Comparison of ENCODE assay signal across 1 cellular context in the genomic region with DNA sequence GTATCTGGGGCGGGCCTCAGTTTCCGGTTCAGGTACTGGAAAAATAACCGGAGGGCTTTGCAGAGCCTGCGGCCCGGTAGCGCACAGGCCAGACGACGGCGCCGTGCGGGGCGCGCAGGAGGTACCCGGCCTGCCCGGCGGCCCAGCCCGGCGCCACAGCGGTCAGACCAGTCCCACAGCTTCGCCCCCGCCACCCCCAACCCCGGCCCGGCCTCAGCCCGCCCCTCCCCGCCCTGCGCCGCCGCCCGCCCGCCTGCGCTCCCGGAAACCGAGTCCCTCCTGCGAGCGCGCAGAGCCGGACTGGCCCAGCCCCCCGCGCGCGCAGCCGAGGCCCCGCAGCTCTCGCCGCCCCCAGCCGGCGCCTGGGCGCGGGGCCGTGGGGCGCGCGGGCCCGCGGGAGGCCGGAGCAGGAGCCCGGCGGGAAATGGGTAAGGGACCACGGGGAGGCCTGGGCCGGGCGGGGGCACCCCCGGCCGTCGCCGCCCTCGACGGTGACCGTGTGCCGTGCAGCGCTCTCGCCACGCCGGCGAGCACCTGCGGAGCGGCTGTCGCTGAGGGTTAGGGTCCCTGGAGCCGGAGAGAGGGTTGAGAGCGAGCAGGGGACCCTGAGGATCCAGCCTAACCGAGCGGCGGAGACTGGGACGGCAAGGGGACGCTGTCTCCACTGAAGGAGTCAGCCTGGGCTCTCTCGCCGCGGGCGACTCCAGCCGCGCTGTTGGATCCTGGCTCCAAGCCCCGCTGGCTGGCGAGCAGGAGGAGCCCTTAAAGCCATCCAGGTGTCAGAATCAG.
TF ChIP-seq lines count a peak whose summit lies in the region.

No MANE protein-coding gene starts in this region.

TF ChIP-seq in HepG2, 621 proteins besides CTCF, POLR2A, EP300 and RAD21 (continued from another document and continues in another):
- TF ChIP-seq, protein P1, sequence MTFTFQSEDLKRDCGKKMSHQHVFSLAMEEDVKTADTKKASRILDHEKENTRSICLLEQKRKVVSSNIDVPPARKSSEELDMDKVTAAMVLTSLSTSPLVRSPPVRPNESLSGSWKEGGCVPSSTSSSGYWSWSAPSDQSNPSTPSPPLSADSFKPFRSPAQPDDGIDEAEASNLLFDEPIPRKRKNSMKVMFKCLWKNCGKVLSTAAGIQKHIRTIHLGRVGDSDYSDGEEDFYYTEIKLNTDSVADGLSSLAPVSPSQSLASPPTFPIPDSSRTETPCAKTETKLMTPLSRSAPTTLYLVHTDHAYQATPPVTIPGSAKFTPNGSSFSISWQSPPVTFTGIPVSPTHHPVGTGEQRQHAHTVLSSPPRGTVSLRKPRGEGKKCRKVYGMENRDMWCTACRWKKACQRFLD (CRISPR knock-in tag; IDR thresholded peaks at IDR 0.05; ENCODE audit: borderline replicate concordance), result no peak
- no peak for TF ChIP-seq SKI (IDR thresholded peaks at IDR 0.05; ENCODE audit: partially characterized antibody)
- no peak for TF ChIP-seq KDM5A (IDR thresholded peaks at IDR 0.05; ENCODE audit: borderline replicate concordance, low read length)
- no peak for TF ChIP-seq RFXAP (CRISPR knock-in tag; IDR thresholded peaks at IDR 0.05; ENCODE audit: borderline replicate concordance)
- no peak for TF ChIP-seq ZBTB1 (CRISPR knock-in tag; IDR thresholded peaks at IDR 0.05; ENCODE audit: borderline replicate concordance)
- TF ChIP-seq ZSCAN22 (CRISPR knock-in tag; IDR thresholded peaks at IDR 0.05), result no peak
- no peak for TF ChIP-seq PAF1 (CRISPR knock-in tag; IDR thresholded peaks at IDR 0.05)
- TF ChIP-seq JARID2 (CRISPR knock-in tag; IDR thresholded peaks at IDR 0.05; ENCODE audit: insufficient replicate concordance), result no peak
- TF ChIP-seq, protein P2, sequence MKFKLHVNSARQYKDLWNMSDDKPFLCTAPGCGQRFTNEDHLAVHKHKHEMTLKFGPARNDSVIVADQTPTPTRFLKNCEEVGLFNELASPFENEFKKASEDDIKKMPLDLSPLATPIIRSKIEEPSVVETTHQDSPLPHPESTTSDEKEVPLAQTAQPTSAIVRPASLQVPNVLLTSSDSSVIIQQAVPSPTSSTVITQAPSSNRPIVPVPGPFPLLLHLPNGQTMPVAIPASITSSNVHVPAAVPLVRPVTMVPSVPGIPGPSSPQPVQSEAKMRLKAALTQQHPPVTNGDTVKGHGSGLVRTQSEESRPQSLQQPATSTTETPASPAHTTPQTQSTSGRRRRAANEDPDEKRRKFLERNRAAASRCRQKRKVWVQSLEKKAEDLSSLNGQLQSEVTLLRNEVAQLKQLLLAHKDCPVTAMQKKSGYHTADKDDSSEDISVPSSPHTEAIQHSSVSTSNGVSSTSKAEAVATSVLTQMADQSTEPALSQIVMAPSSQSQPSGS (CRISPR knock-in tag; IDR thresholded peaks at IDR 0.05), result no peak
- TF ChIP-seq HMG20B (CRISPR knock-in tag; conservative IDR thresholded peaks at IDR 0.05), result no peak
- TF ChIP-seq HNF4A (CRISPR knock-in tag; IDR thresholded peaks at IDR 0.05), result no peak
- 0 out of 2 replicates have a peak, but pooled peaks have one; percentile 5 for TF ChIP-seq MEIS2 (CRISPR knock-in tag; IDR thresholded peaks at IDR 0.05)
- peak; percentile 88; the same call in 1 of the 2 replicates for TF ChIP-seq ZNF879 (CRISPR knock-in tag; IDR thresholded peaks at IDR 0.05)
- no peak for TF ChIP-seq TCF7L2 (IDR thresholded peaks at IDR 0.05; ENCODE audit: low read depth, low read length)
- 0 out of 2 replicates have a peak, but pooled peaks have one; percentile 50 for TF ChIP-seq ZNF775 (CRISPR knock-in tag; IDR thresholded peaks at IDR 0.05; ENCODE audit: borderline replicate concordance)
- TF ChIP-seq, protein P3, sequence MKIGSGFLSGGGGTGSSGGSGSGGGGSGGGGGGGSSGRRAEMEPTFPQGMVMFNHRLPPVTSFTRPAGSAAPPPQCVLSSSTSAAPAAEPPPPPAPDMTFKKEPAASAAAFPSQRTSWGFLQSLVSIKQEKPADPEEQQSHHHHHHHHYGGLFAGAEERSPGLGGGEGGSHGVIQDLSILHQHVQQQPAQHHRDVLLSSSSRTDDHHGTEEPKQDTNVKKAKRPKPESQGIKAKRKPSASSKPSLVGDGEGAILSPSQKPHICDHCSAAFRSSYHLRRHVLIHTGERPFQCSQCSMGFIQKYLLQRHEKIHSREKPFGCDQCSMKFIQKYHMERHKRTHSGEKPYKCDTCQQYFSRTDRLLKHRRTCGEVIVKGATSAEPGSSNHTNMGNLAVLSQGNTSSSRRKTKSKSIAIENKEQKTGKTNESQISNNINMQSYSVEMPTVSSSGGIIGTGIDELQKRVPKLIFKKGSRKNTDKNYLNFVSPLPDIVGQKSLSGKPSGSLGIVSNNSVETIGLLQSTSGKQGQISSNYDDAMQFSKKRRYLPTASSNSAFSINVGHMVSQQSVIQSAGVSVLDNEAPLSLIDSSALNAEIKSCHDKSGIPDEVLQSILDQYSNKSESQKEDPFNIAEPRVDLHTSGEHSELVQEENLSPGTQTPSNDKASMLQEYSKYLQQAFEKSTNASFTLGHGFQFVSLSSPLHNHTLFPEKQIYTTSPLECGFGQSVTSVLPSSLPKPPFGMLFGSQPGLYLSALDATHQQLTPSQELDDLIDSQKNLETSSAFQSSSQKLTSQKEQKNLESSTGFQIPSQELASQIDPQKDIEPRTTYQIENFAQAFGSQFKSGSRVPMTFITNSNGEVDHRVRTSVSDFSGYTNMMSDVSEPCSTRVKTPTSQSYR (CRISPR knock-in tag; IDR thresholded peaks at IDR 0.05; ENCODE audit: borderline replicate concordance), result no peak
- peak; percentile 57; the same call in 1 of the 2 replicates for TF ChIP-seq ZSCAN21 (CRISPR knock-in tag; IDR thresholded peaks at IDR 0.05; ENCODE audit: borderline replicate concordance)
- no peak for TF ChIP-seq TBL1XR1 (IDR thresholded peaks at IDR 0.05; ENCODE audit: borderline replicate concordance, low read length, partially characterized antibody)
- TF ChIP-seq, protein P4, sequence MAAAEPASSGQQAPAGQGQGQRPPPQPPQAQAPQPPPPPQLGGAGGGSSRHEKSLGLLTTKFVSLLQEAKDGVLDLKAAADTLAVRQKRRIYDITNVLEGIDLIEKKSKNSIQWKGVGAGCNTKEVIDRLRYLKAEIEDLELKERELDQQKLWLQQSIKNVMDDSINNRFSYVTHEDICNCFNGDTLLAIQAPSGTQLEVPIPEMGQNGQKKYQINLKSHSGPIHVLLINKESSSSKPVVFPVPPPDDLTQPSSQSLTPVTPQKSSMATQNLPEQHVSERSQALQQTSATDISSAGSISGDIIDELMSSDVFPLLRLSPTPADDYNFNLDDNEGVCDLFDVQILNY (CRISPR knock-in tag; conservative IDR thresholded peaks at IDR 0.05), result no peak
- TF ChIP-seq SAFB2 (CRISPR knock-in tag; IDR thresholded peaks at IDR 0.05; ENCODE audit: borderline replicate concordance, low read depth), result no peak
- TF ChIP-seq, protein P5, sequence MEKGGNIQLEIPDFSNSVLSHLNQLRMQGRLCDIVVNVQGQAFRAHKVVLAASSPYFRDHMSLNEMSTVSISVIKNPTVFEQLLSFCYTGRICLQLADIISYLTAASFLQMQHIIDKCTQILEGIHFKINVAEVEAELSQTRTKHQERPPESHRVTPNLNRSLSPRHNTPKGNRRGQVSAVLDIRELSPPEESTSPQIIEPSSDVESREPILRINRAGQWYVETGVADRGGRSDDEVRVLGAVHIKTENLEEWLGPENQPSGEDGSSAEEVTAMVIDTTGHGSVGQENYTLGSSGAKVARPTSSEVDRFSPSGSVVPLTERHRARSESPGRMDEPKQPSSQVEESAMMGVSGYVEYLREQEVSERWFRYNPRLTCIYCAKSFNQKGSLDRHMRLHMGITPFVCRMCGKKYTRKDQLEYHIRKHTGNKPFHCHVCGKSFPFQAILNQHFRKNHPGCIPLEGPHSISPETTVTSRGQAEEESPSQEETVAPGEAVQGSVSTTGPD (CRISPR knock-in tag; IDR thresholded peaks at IDR 0.05), result no peak
- no peak for TF ChIP-seq SMYD3 (CRISPR knock-in tag; IDR thresholded peaks at IDR 0.05)
- TF ChIP-seq ZC3H13 (CRISPR knock-in tag; IDR thresholded peaks at IDR 0.05), result no peak
- TF ChIP-seq, protein P6, sequence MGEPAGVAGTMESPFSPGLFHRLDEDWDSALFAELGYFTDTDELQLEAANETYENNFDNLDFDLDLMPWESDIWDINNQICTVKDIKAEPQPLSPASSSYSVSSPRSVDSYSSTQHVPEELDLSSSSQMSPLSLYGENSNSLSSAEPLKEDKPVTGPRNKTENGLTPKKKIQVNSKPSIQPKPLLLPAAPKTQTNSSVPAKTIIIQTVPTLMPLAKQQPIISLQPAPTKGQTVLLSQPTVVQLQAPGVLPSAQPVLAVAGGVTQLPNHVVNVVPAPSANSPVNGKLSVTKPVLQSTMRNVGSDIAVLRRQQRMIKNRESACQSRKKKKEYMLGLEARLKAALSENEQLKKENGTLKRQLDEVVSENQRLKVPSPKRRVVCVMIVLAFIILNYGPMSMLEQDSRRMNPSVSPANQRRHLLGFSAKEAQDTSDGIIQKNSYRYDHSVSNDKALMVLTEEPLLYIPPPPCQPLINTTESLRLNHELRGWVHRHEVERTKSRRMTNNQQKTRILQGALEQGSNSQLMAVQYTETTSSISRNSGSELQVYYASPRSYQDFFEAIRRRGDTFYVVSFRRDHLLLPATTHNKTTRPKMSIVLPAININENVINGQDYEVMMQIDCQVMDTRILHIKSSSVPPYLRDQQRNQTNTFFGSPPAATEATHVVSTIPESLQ (CRISPR knock-in tag; conservative IDR thresholded peaks at IDR 0.05), result no peak
- no peak for TF ChIP-seq ZSCAN29 (CRISPR knock-in tag; conservative IDR thresholded peaks at IDR 0.05)
- TF ChIP-seq NAIF1 (CRISPR knock-in tag; IDR thresholded peaks at IDR 0.05; ENCODE audit: borderline replicate concordance), result no peak
- TF ChIP-seq KDM3A (CRISPR knock-in tag; IDR thresholded peaks at IDR 0.05; ENCODE audit: low read depth), result no peak
- no peak for TF ChIP-seq SOX6 (IDR thresholded peaks at IDR 0.05)
- TF ChIP-seq SOX6 (CRISPR knock-in tag; IDR thresholded peaks at IDR 0.05), result no peak
- no peak for TF ChIP-seq NCOA5 (CRISPR knock-in tag; IDR thresholded peaks at IDR 0.05)
- TF ChIP-seq CCAR2 (optimal IDR thresholded peaks at IDR 0.05; ENCODE audit: low read depth, low read length), result no peak
- peak; percentile 54 for TF ChIP-seq GABPB1 (CRISPR knock-in tag; IDR thresholded peaks at IDR 0.05)
- TF ChIP-seq, protein P7, sequence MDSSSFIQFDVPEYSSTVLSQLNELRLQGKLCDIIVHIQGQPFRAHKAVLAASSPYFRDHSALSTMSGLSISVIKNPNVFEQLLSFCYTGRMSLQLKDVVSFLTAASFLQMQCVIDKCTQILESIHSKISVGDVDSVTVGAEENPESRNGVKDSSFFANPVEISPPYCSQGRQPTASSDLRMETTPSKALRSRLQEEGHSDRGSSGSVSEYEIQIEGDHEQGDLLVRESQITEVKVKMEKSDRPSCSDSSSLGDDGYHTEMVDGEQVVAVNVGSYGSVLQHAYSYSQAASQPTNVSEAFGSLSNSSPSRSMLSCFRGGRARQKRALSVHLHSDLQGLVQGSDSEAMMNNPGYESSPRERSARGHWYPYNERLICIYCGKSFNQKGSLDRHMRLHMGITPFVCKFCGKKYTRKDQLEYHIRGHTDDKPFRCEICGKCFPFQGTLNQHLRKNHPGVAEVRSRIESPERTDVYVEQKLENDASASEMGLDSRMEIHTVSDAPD (CRISPR knock-in tag; IDR thresholded peaks at IDR 0.05), result no peak
- no peak for TF ChIP-seq ZNF569 (CRISPR knock-in tag; IDR thresholded peaks at IDR 0.05; ENCODE audit: borderline replicate concordance)
- 0 out of 2 replicates have a peak, but pooled peaks have one; percentile 35 for TF ChIP-seq MEIS1 (CRISPR knock-in tag; IDR thresholded peaks at IDR 0.05; ENCODE audit: borderline replicate concordance)
- no peak for TF ChIP-seq EED (CRISPR knock-in tag; IDR thresholded peaks at IDR 0.05)
- TF ChIP-seq, protein P8, sequence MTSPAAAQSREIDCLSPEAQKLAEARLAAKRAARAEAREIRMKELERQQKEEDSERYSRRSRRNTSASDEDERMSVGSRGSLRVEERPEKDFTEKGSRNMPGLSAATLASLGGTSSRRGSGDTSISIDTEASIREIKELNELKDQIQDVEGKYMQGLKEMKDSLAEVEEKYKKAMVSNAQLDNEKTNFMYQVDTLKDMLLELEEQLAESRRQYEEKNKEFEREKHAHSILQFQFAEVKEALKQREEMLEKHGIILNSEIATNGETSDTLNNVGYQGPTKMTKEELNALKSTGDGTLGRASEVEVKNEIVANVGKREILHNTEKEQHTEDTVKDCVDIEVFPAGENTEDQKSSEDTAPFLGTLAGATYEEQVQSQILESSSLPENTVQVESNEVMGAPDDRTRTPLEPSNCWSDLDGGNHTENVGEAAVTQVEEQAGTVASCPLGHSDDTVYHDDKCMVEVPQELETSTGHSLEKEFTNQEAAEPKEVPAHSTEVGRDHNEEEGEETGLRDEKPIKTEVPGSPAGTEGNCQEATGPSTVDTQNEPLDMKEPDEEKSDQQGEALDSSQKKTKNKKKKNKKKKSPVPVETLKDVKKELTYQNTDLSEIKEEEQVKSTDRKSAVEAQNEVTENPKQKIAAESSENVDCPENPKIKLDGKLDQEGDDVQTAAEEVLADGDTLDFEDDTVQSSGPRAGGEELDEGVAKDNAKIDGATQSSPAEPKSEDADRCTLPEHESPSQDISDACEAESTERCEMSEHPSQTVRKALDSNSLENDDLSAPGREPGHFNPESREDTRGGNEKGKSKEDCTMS (CRISPR knock-in tag; conservative IDR thresholded peaks at IDR 0.05), result no peak
- no peak for TF ChIP-seq U2AF1 (optimal IDR thresholded peaks at IDR 0.05; ENCODE audit: low read depth, low read length)
- TF ChIP-seq SMC3 (IDR thresholded peaks at IDR 0.05; ENCODE audit: low read length), result no peak
- no peak for TF ChIP-seq MAZ (IDR thresholded peaks at IDR 0.05; ENCODE audit: borderline replicate concordance, low read depth, low read length)
- peak; percentile 65 for TF ChIP-seq MAZ (CRISPR knock-in tag; IDR thresholded peaks at IDR 0.05; ENCODE audit: low read depth)
- 0 out of 2 replicates have a peak, but pooled peaks have one; percentile 51 for TF ChIP-seq KMT2A (CRISPR knock-in tag; IDR thresholded peaks at IDR 0.05)
- no peak for TF ChIP-seq ONECUT2 (CRISPR knock-in tag; IDR thresholded peaks at IDR 0.05)
- TF ChIP-seq, protein P9, sequence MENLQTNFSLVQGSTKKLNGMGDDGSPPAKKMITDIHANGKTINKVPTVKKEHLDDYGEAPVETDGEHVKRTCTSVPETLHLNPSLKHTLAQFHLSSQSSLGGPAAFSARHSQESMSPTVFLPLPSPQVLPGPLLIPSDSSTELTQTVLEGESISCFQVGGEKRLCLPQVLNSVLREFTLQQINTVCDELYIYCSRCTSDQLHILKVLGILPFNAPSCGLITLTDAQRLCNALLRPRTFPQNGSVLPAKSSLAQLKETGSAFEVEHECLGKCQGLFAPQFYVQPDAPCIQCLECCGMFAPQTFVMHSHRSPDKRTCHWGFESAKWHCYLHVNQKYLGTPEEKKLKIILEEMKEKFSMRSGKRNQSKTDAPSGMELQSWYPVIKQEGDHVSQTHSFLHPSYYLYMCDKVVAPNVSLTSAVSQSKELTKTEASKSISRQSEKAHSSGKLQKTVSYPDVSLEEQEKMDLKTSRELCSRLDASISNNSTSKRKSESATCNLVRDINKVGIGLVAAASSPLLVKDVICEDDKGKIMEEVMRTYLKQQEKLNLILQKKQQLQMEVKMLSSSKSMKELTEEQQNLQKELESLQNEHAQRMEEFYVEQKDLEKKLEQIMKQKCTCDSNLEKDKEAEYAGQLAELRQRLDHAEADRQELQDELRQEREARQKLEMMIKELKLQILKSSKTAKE (CRISPR knock-in tag; IDR thresholded peaks at IDR 0.05; ENCODE audit: borderline replicate concordance), result no peak
- no peak for TF ChIP-seq MTF1 (CRISPR knock-in tag; IDR thresholded peaks at IDR 0.05)
